9 cellular contexts compared by ENCODE assay signal in genomic region chr7:139683137-139683871, GRCh38.
A peak's percentile ranks its signal among the peaks of the same experiment; 100 is the strongest.
DNase-seq lines count a peak whose midpoint lies in the region; ATAC-seq and TF ChIP-seq lines count a peak whose summit lies in the region.
"Had no signal": no experiment of that assay in that cellular context is flagged by ENCODE, and none has a peak within 500 bp of the region (broad histone marks: within the 10 kb centered on the region; RNA-seq: fewer than 3 reads in every experiment).

No MANE protein-coding gene starts in this region.

- peak; percentile 60 for ATAC-seq in HG02798 (IDR thresholded peaks at IDR 0.05; ENCODE audit: poor library complexity, unreplicated experiment)

- no peak for TF ChIP-seq CTCF in GM12865 (IDR thresholded peaks at IDR 0.05; ENCODE audit: insufficient read depth, low read depth, low read length, missing control alignments)
- TF ChIP-seq CTCF in breast epithelium (IDR thresholded peaks at IDR 0.05): no peak

- no peaks in the 10 kb centered on the region for H3K27me3 ChIP-seq in breast epithelium
- no peaks in the 10 kb centered on the region for H3K27me3 ChIP-seq in muscle layer of duodenum (ENCODE audit: low read depth, low read length)

- intact Hi-C loops in breast epithelium (cut with DNase I; ENCODE audit: low total_unique reads): no loop called here

- POLR2A ChIA-PET in HEK293T (lab: Yijun Ruan, JAX): interaction anchor here (1.2 kb wide), 1 partner anchor 10 kb away, joined by 3 read pairs; no protein-coding TSS in a partner anchor

- H3K4me1 ChIP-seq in breast epithelium (peaks cover 0 to 33% of the 10 kb centered on the region in 2 donors), muscle layer of duodenum (ENCODE audit: control insufficient read depth in 1 of 2, insufficient read depth in 2 of 2, low read length in 2 of 2) (peaks cover 11 to 18% of the 10 kb centered on the region in 2 donors)

- no peaks in the 10 kb centered on the region for H3K36me3 ChIP-seq in breast epithelium
- H3K36me3 ChIP-seq in muscle layer of duodenum (ENCODE audit: control insufficient read depth in 1 of 2, insufficient read depth in 2 of 2, low read length in 2 of 2): peaks cover 0 to 9% of the 10 kb centered on the region in 2 donors

- H3K27ac ChIP-seq in breast epithelium (peak overlapping the region; percentile 8 to 44), muscle layer of duodenum (ENCODE audit: low read length) (peak overlapping the region; percentile 27)

- H3K4me3 ChIP-seq in GM12865 (ENCODE audit: low read depth, low read length): peak overlapping the region; percentile 47
- no peak overlapping the region for H3K4me3 ChIP-seq in breast epithelium
- no peak overlapping the region for H3K4me3 ChIP-seq in muscle layer of duodenum (ENCODE audit: low read depth in 1 of 2, low read length in 2 of 2)

- DNase-seq in GM12865 (ENCODE audit: low read depth) (peak; percentile 91), breast epithelium (ENCODE audit: low spot score in 2 of 2) (peak in 1 of 2 donors; percentile 50), UCSD-AML1 (lab: John Stamatoyannopoulos, UW; ENCODE audit: unreplicated experiment) (no peak), NCI-H146 (lab: John Stamatoyannopoulos, UW) (no peak), islet precursor cell (no peak), HEK293T (ENCODE audit: extremely low spot score) (no peak)
- DNase-seq: RPMI8226 had no signal

- CTCF ChIA-PET in HEK293T (lab: Yijun Ruan, JAX): interaction anchor here (1.2 kb wide), 1 partner anchor 41 kb away, joined by 3 read pairs; no protein-coding TSS in a partner anchor

- no peaks in the 10 kb centered on the region for H3K9me3 ChIP-seq in breast epithelium
- peaks cover 0 to 4% of the 10 kb centered on the region in 2 donors for H3K9me3 ChIP-seq in muscle layer of duodenum (ENCODE audit: control insufficient read depth in 1 of 2, low read length in 2 of 2)

- TF ChIP-seq POLR2A in breast epithelium (IDR thresholded peaks at IDR 0.05): no peak

TF ChIP-seq in HEK293T, 16 proteins besides CTCF, POLR2A, EP300 and RAD21:
- no peak for TF ChIP-seq L3MBTL2 (conservative IDR thresholded peaks at IDR 0.05)
- no peak for TF ChIP-seq ZNF384 (IDR thresholded peaks at IDR 0.05)
- TF ChIP-seq FOXA1 (IDR thresholded peaks at IDR 0.05): no peak
- TF ChIP-seq BHLHE40 (IDR thresholded peaks at IDR 0.05; ENCODE audit: borderline replicate concordance): no peak
- TF ChIP-seq LEF1 (IDR thresholded peaks at IDR 0.05; ENCODE audit: borderline replicate concordance): no peak
- no peak for TF ChIP-seq NFRKB (IDR thresholded peaks at IDR 0.05)
- TF ChIP-seq CTBP1 (IDR thresholded peaks at IDR 0.05; ENCODE audit: borderline replicate concordance): no peak
- no peak for TF ChIP-seq SP1 (IDR thresholded peaks at IDR 0.05)
- TF ChIP-seq, protein P1, sequence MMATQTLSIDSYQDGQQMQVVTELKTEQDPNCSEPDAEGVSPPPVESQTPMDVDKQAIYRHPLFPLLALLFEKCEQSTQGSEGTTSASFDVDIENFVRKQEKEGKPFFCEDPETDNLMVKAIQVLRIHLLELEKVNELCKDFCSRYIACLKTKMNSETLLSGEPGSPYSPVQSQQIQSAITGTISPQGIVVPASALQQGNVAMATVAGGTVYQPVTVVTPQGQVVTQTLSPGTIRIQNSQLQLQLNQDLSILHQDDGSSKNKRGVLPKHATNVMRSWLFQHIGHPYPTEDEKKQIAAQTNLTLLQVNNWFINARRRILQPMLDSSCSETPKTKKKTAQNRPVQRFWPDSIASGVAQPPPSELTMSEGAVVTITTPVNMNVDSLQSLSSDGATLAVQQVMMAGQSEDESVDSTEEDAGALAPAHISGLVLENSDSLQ (IDR thresholded peaks at IDR 0.05): no peak
